Comparison of ENCODE assay signal across 1 cellular context in the genomic region with DNA sequence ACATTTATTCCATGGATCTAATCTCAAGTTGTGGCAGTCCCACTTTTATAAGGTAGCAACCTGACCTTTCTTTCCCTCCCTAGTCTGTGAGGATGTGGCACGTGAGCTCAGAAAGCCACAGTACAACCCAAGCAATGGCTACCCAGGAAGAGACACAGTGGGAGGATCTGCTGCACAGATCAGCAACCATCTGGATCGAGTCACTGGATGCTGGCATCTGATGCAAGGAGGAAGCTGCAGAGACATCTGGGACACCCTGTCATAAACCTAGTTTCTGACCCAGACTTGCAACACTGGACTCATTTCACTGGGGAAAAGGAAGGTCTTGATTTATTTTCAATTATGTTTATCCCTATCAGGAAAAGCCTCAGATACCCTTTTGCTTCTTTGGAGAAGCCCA.
TF ChIP-seq lines count a peak whose summit lies in the region.

No MANE protein-coding gene starts in this region.

TF ChIP-seq in SK-N-SH, 30 proteins besides CTCF, POLR2A, EP300 and RAD21 (continued from another document):
- TF ChIP-seq EZH2phosphoT487 (IDR thresholded peaks at IDR 0.05; ENCODE audit: borderline replicate concordance, low read depth) (no peak), GABPA (IDR thresholded peaks at IDR 0.05; ENCODE audit: low read depth) (no peak), RFX5 (IDR thresholded peaks at IDR 0.05; ENCODE audit: low read length) (no peak), TEAD4 (IDR thresholded peaks at IDR 0.05; ENCODE audit: borderline replicate concordance, insufficient read depth) (no peak), NRF1 (IDR thresholded peaks at IDR 0.05; ENCODE audit: low read depth, low read length) (no peak)
- TF ChIP-seq, protein P1, sequence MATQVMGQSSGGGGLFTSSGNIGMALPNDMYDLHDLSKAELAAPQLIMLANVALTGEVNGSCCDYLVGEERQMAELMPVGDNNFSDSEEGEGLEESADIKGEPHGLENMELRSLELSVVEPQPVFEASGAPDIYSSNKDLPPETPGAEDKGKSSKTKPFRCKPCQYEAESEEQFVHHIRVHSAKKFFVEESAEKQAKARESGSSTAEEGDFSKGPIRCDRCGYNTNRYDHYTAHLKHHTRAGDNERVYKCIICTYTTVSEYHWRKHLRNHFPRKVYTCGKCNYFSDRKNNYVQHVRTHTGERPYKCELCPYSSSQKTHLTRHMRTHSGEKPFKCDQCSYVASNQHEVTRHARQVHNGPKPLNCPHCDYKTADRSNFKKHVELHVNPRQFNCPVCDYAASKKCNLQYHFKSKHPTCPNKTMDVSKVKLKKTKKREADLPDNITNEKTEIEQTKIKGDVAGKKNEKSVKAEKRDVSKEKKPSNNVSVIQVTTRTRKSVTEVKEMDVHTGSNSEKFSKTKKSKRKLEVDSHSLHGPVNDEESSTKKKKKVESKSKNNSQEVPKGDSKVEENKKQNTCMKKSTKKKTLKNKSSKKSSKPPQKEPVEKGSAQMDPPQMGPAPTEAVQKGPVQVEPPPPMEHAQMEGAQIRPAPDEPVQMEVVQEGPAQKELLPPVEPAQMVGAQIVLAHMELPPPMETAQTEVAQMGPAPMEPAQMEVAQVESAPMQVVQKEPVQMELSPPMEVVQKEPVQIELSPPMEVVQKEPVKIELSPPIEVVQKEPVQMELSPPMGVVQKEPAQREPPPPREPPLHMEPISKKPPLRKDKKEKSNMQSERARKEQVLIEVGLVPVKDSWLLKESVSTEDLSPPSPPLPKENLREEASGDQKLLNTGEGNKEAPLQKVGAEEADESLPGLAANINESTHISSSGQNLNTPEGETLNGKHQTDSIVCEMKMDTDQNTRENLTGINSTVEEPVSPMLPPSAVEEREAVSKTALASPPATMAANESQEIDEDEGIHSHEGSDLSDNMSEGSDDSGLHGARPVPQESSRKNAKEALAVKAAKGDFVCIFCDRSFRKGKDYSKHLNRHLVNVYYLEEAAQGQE (IDR thresholded peaks at IDR 0.05; ENCODE audit: low read depth, low read length): no peak
